Comparison of ENCODE assay signal across 8 cellular contexts in the genomic region with DNA sequence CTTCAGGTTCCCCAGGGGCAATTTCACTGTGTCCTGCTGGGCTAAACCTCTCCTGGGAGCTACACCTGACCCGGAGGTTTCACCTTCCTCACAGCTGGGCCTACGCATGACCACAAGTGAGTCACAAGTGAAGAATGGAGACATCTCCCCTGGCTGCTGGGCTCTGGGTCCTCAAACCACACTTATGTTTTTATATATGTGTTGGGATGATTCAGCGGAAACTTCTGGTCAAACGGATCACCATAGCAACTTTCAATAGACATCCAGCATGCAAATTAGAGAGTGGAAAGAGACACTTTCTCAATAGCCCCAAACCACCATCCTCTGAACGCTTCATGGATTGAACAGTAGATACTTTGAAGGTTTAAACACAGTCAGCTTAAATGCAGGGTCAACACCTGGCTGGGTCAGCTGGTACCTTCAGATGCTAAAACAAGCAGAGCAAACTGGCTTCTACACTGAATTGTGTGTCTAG. TPM values are rescaled to one million over a fixed set of nuclear protein-coding genes. Genes with fewer than 3 reads are reported as not detected.
DNase-seq lines count a peak whose midpoint lies in the region; ATAC-seq and TF ChIP-seq lines count a peak whose summit lies in the region.

No MANE protein-coding gene starts in this region.

- DNase-seq in CD4-positive, alpha-beta memory T cell = peak in 2 of 5 donors; percentile 14 to 62
- DNase-seq in MM.1S (peak; percentile 92), amniotic epithelial cell (ENCODE audit: low read depth) (peak; percentile 76), left cardiac atrium (no peak), UCSD-AML1 (lab: John Stamatoyannopoulos, UW; ENCODE audit: unreplicated experiment) (no peak), globus pallidus (ENCODE audit: low spot score) (no peak)
- DNase-seq in stimulated activated CD8-positive, alpha-beta memory T cell treated with anti-CD3 and anti-CD28 coated beads, Interleukin-12 subunit alpha, Interleukin-12 subunit beta, amount 100 ng/mL, for 24 hours (ENCODE audit: extremely low read depth) = peak; percentile 36

- H4K20me1 ChIP-seq in MM.1S (ENCODE audit: insufficient read depth, low read length) = no peaks in the 10 kb centered on the region

- intact Hi-C loops in CD4-positive, alpha-beta memory T cell (cut with micrococcal nuclease) = no loop called here
- intact Hi-C loops in left cardiac atrium (cut with DNase I) = no loop called here

- peaks cover 0 to 2% of the 10 kb centered on the region in 2 donors for H3K27me3 Mint-ChIP-seq in CD4-positive, alpha-beta memory T cell

- CTCF ChIA-PET in CD4-positive, alpha-beta memory T cell (lab: Charles Lee; ENCODE audit: partially characterized antibody) = no interaction called here

- peak overlapping the region in 6 of 7 donors; percentile 3 to 83 (median 48) for H3K27ac Mint-ChIP-seq in CD4-positive, alpha-beta memory T cell

- H3F3A ChIP-seq in MM.1S (ENCODE audit: insufficient read depth, low read length) = peaks cover 13% of the 10 kb centered on the region

- POLR2A ChIA-PET in CD4-positive, alpha-beta memory T cell (lab: Charles Lee; ENCODE audit: partially characterized antibody) = interaction anchor here (0.7 to 2.0 kb wide), 3 partner anchors 11 to 27 kb away, joined by 3 to 5 read pairs (median 4); no protein-coding TSS in a partner anchor

- H3K36me3 ChIP-seq in CD4-positive, alpha-beta memory T cell (ENCODE audit: insufficient read depth, low read length) = no peaks in the 10 kb centered on the region
- H3K36me3 ChIP-seq in MM.1S (replicated peaks; ENCODE audit: insufficient read depth, low read length) = no peaks in the 10 kb centered on the region

- no peak overlapping the region for H3K4me3 ChIP-seq in CD4-positive, alpha-beta memory T cell (ENCODE audit: low read length in 2 of 2)
- H3K4me3 ChIP-seq in MM.1S (ENCODE audit: low read length) = no peak overlapping the region

- H3K27ac ChIP-seq in CD4-positive, alpha-beta memory T cell (ENCODE audit: low read depth, low read length) = no peak overlapping the region
- peak overlapping the region; percentile 89 for H3K27ac ChIP-seq in MM.1S (ENCODE audit: low read length)

- no peaks in the 10 kb centered on the region for H3K79me2 ChIP-seq in MM.1S (ENCODE audit: low read length)

- ATAC-seq in GM21576 (IDR thresholded peaks at IDR 0.05; ENCODE audit: unreplicated experiment) (peak; percentile 80), left cardiac atrium (no peak)

- peak overlapping the region; percentile 57; the same call in 1 of the 2 replicates for H3K4me2 ChIP-seq in MM.1S (ENCODE audit: low read depth, low read length)

- peaks cover 0 to 1% (median 0%) of the 10 kb centered on the region in 8 donors for H3K9me3 Mint-ChIP-seq in CD4-positive, alpha-beta memory T cell

- H3K4me3 Mint-ChIP-seq in CD4-positive, alpha-beta memory T cell = peak overlapping the region in 2 of 8 donors; percentile 0 to 4

- no peaks in the 10 kb centered on the region for H3K27me3 ChIP-seq in CD4-positive, alpha-beta memory T cell (ENCODE audit: insufficient read depth, low read length)
- H3K27me3 ChIP-seq in MM.1S (replicated peaks; ENCODE audit: insufficient read depth, low read length) = no peaks in the 10 kb centered on the region

- H3K9me2 ChIP-seq in MM.1S (replicated peaks; ENCODE audit: insufficient read depth, low read length) = no peaks in the 10 kb centered on the region

- no peaks in the 10 kb centered on the region for H3K9me3 ChIP-seq in CD4-positive, alpha-beta memory T cell (ENCODE audit: control insufficient read depth in 1 of 2, low read length in 2 of 2)
- no peaks in the 10 kb centered on the region for H3K9me3 ChIP-seq in MM.1S (replicated peaks; ENCODE audit: insufficient read depth, low read length)

- H3K4me1 ChIP-seq in CD4-positive, alpha-beta memory T cell (ENCODE audit: insufficient read depth, low read length) = peaks cover 26% of the 10 kb centered on the region
- H3K4me1 ChIP-seq in MM.1S (ENCODE audit: low read length) = peaks cover 30% of the 10 kb centered on the region

- H3K9ac ChIP-seq in MM.1S (ENCODE audit: low read length) = peak overlapping the region; percentile 59

- no peak overlapping the region for H2AFZ ChIP-seq in MM.1S (ENCODE audit: low read length)

- H3K4me1 Mint-ChIP-seq in CD4-positive, alpha-beta memory T cell = peaks cover 15 to 38% (median 20%) of the 10 kb centered on the region in 4 donors

- H3K36me3 Mint-ChIP-seq in CD4-positive, alpha-beta memory T cell = no peaks in the 10 kb centered on the region

- TF ChIP-seq CTCF in MM.1S (IDR thresholded peaks at IDR 0.05; ENCODE audit: low read length) = no peak

RNA-seq across cellular contexts. Expression of gene MAF, which starts 28.0 kb away (rescaled TPM):
- total RNA-seq in CD4-positive, alpha-beta memory T cell = 10 to 100 TPM; 73.8 to 79.4 TPM
- 1 to 10 TPM; 1.1 to 4.7 TPM for polyA plus RNA-seq in CD4-positive, alpha-beta memory T cell
- 10 to 100 TPM; 19.5 to 38.5 TPM for total RNA-seq in left cardiac atrium

Comparison
In these comparisons a context has a peak if more than half of its experiments do, and no peak if none do; other contexts are left out.
1. DNase-seq: peak in MM.1S (single experiment), amniotic epithelial cell (single experiment) and stimulated activated CD8-positive, alpha-beta memory T cell treated with anti-CD3 and anti-CD28 coated beads, Interleukin-12 subunit alpha, Interleukin-12 subunit beta, amount 100 ng/mL, for 24 hours (single experiment); none in left cardiac atrium (single experiment), UCSD-AML1 (single experiment) and globus pallidus (single experiment).